27 cellular contexts compared by ENCODE assay signal in the genomic region with DNA sequence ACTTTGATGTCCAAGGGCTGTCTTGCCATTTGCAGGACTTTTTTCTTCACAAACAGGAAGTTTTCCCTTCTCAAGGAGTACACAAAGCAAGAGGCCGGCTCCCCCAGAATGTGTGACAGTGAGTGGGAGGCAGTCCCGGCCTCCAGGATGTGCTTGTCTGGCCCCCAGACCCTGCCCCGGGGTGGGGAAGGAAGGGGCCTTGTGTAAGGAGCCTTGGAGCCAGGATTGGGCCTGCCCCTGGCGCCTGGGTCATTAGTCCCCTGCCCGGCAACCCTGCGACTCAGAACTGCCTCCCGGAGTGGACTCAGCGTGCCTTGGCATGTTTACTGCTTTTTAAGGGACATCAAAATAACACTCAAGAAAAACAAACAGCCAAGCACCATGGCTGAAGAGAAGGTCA.
"Had no signal": no experiment of that assay in that cellular context is flagged by ENCODE, and none has a peak within 500 bp of the region (broad histone marks: within the 10 kb centered on the region; RNA-seq: fewer than 3 reads in every experiment).

No MANE protein-coding gene starts in this region.

- H3K79me2 ChIP-seq: parathyroid adenoma had no signal

- H3K4me3 ChIP-seq: heart left ventricle, left lung, lung, psoas muscle, right atrium auricular region, right lobe of liver, smooth muscle cell, stomach, testis, thyroid gland, transverse colon, upper lobe of left lung, vagina had no signal

- H2AFZ ChIP-seq: parathyroid adenoma had no signal

- H3K4me1 ChIP-seq: left lung, parathyroid adenoma, psoas muscle, right atrium auricular region, right lobe of liver, stomach, testis, transverse colon, upper lobe of left lung, vagina had no signal

- H3K4me3 Mint-ChIP-seq: mesothelial cell of epicardium; naive B cell; natural killer cell; neural crest cell; stimulated activated naive B cell treated with anti-CD40 and anti-IgM and Interleukin-4, amounts not matched to agents 10 μg/mL and 1 μg/mL and 100 μg/mL, for 72 hours had no signal

- H3K9ac ChIP-seq: parathyroid adenoma had no signal

- DNase-seq: kidney glomerular epithelial cell; left cardiac atrium; left lung; mesendoderm; naive B cell; natural killer cell; occipital lobe; psoas muscle; stimulated activated CD4-positive, alpha-beta T cell treated with anti-CD3 and anti-CD28 coated beads, Interleukin-1b, Interleukin-23, amount 100 ng/mL, for 48 hours; stimulated activated CD4-positive, alpha-beta T cell treated with anti-CD3 and anti-CD28 coated beads, Interleukin-2, amount 100 ng/mL, for 48 hours; stimulated activated naive B cell treated with anti-CD40 and anti-IgM and Interleukin-4, amounts not matched to agents 10 μg/mL and 1 μg/mL and 100 μg/mL, for 72 hours; stimulated activated naive CD8-positive, alpha-beta T cell treated with anti-CD3 and anti-CD28 coated beads, Interleukin-15, Interleukin-2, amounts not matched to agents 100 U/mL and 50 U/mL, for 24 hours; stomach; testis; thyroid gland; transverse colon; upper lobe of left lung had no signal

- H3K27ac Mint-ChIP-seq: naive B cell; natural killer cell; stimulated activated naive B cell treated with anti-CD40 and anti-IgM and Interleukin-4, amounts not matched to agents 10 μg/mL and 1 μg/mL and 100 μg/mL, for 72 hours had no signal

- H3K4me1 Mint-ChIP-seq: naive B cell; natural killer cell; stimulated activated naive B cell treated with anti-CD40 and anti-IgM and Interleukin-4, amounts not matched to agents 10 μg/mL and 1 μg/mL and 100 μg/mL, for 72 hours had no signal

- ATAC-seq: heart left ventricle; left cardiac atrium; left lung; natural killer cell; psoas muscle; stimulated activated naive B cell treated with anti-CD40 and anti-IgM and Interleukin-4, amounts not matched to agents 10 μg/mL and 1 μg/mL and 100 μg/mL, for 72 hours; stimulated activated naive CD8-positive, alpha-beta T cell treated with anti-CD3 and anti-CD28 coated beads, Interleukin-15, Interleukin-2, amounts not matched to agents 100 U/mL and 50 U/mL, for 24 hours had no signal

- H3K4me2 ChIP-seq: smooth muscle cell had no signal

- H3K36me3 Mint-ChIP-seq: mesothelial cell of epicardium; naive B cell; natural killer cell; stimulated activated naive B cell treated with anti-CD40 and anti-IgM and Interleukin-4, amounts not matched to agents 10 μg/mL and 1 μg/mL and 100 μg/mL, for 72 hours had no signal

- H3K9me3 ChIP-seq: heart left ventricle, left lung, neutrophil, psoas muscle, right atrium auricular region, right lobe of liver, stomach, testis, thyroid gland, transverse colon, upper lobe of left lung, vagina had no signal

- H3K27me3 ChIP-seq: heart left ventricle, left lung, neutrophil, right atrium auricular region, right lobe of liver, testis, thyroid gland, transverse colon, upper lobe of left lung, vagina had no signal

- H3K27ac ChIP-seq: left lung, neutrophil, parathyroid adenoma, psoas muscle, right atrium auricular region, right lobe of liver, stomach, testis, transverse colon, upper lobe of left lung, vagina had no signal

- H3K9me3 Mint-ChIP-seq: mesothelial cell of epicardium; naive B cell; natural killer cell; stimulated activated naive B cell treated with anti-CD40 and anti-IgM and Interleukin-4, amounts not matched to agents 10 μg/mL and 1 μg/mL and 100 μg/mL, for 72 hours had no signal

- H3K36me3 ChIP-seq: heart left ventricle, left lung, neutrophil, right atrium auricular region, right lobe of liver, stomach, thyroid gland, transverse colon, upper lobe of left lung, vagina had no signal
